In the genomic region with DNA sequence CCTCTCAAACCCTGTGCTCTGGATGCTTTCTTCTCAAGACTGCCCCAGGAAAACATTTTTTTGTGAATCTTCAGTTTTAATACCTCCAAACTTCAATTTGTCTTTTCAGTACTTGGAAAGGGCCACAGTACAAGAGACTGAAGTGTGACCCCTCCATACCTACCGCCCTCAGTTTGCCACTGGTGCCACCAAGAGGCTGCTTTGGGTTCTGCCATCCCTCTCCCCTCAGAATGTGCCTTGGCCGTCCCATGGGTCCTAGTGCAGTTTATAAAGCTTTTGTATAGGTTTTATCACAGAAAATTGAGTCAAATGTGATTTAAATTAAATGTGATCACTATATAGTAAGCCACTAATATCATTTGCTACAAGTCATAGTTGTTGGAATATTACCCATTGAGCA, we compare ENCODE assay signal across 8 cellular contexts.
DNase-seq lines count a peak whose midpoint lies in the region; ATAC-seq and TF ChIP-seq lines count a peak whose summit lies in the region.

No MANE protein-coding gene starts in this region.

- DNase-seq in activated naive CD4-positive, alpha-beta T cell treated with Interleukin-2 at 50 U/mL for 16 hours, result peak; percentile 37
- DNase-seq in activated naive CD4-positive, alpha-beta T cell (lab: John Stamatoyannopoulos, UW), result no peak
- DNase-seq in NCI-H2227 treated with DMSO at 0.1 percent for 48 hours (lab: John Stamatoyannopoulos, UW) (peak; percentile 15), glutamatergic neuron (peak; percentile 61), progenitor cell of endocrine pancreas (ENCODE audit: low spot score, unreplicated experiment) (no peak)
- DNase-seq in activated naive CD4-positive, alpha-beta T cell treated with anti-CD3 and anti-CD28 coated beads, Interleukin-2, amount 10 ng/mL, durations not matched to agents 7 days and 5 days, result peak; percentile 50

- CTCF ChIA-PET in activated naive CD4-positive, alpha-beta T cell treated with anti-CD3 and anti-CD28 coated beads, Interleukin-2, amount 10 ng/mL, durations not matched to agents 7 days and 5 days (lab: Charles Lee), result interaction anchor here (1.0 to 1.6 kb wide), 6 partner anchors 55 to 463 kb away, joined by 3 to 19 read pairs (median 3); a partner anchor contains a TSS

- TF ChIP-seq CTCF in glutamatergic neuron (IDR thresholded peaks at IDR 0.05; ENCODE audit: partially characterized antibody, unreplicated experiment) (peak; percentile 32), progenitor cell of endocrine pancreas (IDR thresholded peaks at IDR 0.05; ENCODE audit: unreplicated experiment) (peak; percentile 68)

- peaks cover 2% of the 10 kb centered on the region for H3K36me3 Mint-ChIP-seq in activated naive CD4-positive, alpha-beta T cell treated with anti-CD3 and anti-CD28 coated beads, Interleukin-2, amount 10 ng/mL, durations not matched to agents 7 days and 5 days
- H3K36me3 Mint-ChIP-seq in glutamatergic neuron (ENCODE audit: unreplicated experiment) (peaks cover 11% of the 10 kb centered on the region), progenitor cell of endocrine pancreas (ENCODE audit: insufficient read depth) (peaks cover 16% of the 10 kb centered on the region)

- no peaks in the 10 kb centered on the region for H3K9me3 Mint-ChIP-seq in activated naive CD4-positive, alpha-beta T cell treated with anti-CD3 and anti-CD28 coated beads, Interleukin-2, amount 10 ng/mL, durations not matched to agents 7 days and 5 days
- peaks cover 8% of the 10 kb centered on the region for H3K9me3 Mint-ChIP-seq in glutamatergic neuron (ENCODE audit: unreplicated experiment)
- no peaks in the 10 kb centered on the region for H3K9me3 Mint-ChIP-seq in progenitor cell of endocrine pancreas (ENCODE audit: low read depth)

- H3K27me3 Mint-ChIP-seq in activated naive CD4-positive, alpha-beta T cell treated with anti-CD3 and anti-CD28 coated beads, Interleukin-2, amount 10 ng/mL, durations not matched to agents 7 days and 5 days, result no peaks in the 10 kb centered on the region
- H3K27me3 Mint-ChIP-seq in glutamatergic neuron (ENCODE audit: unreplicated experiment) (peaks cover 5% of the 10 kb centered on the region), progenitor cell of endocrine pancreas (no peaks in the 10 kb centered on the region)

- no peak overlapping the region for H3K4me3 Mint-ChIP-seq in activated naive CD4-positive, alpha-beta T cell treated with anti-CD3 and anti-CD28 coated beads, Interleukin-2, amount 10 ng/mL, durations not matched to agents 7 days and 5 days
- H3K4me3 Mint-ChIP-seq in glutamatergic neuron (ENCODE audit: unreplicated experiment) (no peak overlapping the region), progenitor cell of endocrine pancreas (ENCODE audit: low read depth) (no peak overlapping the region)

- H3K4me1 Mint-ChIP-seq in activated naive CD4-positive, alpha-beta T cell treated with anti-CD3 and anti-CD28 coated beads, Interleukin-2, amount 10 ng/mL, durations not matched to agents 7 days and 5 days, result no peaks in the 10 kb centered on the region
- H3K4me1 Mint-ChIP-seq in glutamatergic neuron (ENCODE audit: low read depth, unreplicated experiment), result peaks cover 20% of the 10 kb centered on the region
- H3K4me1 Mint-ChIP-seq in progenitor cell of endocrine pancreas (ENCODE audit: low read depth), result peaks cover 14% of the 10 kb centered on the region

- ATAC-seq in HG03159 (IDR thresholded peaks at IDR 0.05; ENCODE audit: unreplicated experiment) (no peak), esophagus mucosa (no peak)

- H3K27ac Mint-ChIP-seq in activated naive CD4-positive, alpha-beta T cell treated with anti-CD3 and anti-CD28 coated beads, Interleukin-2, amount 10 ng/mL, durations not matched to agents 7 days and 5 days, result no peak overlapping the region
- H3K27ac Mint-ChIP-seq in glutamatergic neuron (ENCODE audit: unreplicated experiment), result peak overlapping the region; percentile 46
- H3K27ac Mint-ChIP-seq in progenitor cell of endocrine pancreas, result no peak overlapping the region

Comparison
In these comparisons a context has a peak if more than half of its experiments do, and no peak if none do; other contexts are left out.
1. DNase-seq: peak in activated naive CD4-positive, alpha-beta T cell treated with Interleukin-2 at 50 U/mL for 16 hours (single experiment), NCI-H2227 treated with DMSO at 0.1 percent for 48 hours (single experiment), activated naive CD4-positive, alpha-beta T cell treated with anti-CD3 and anti-CD28 coated beads, Interleukin-2, amount 10 ng/mL, durations not matched to agents 7 days and 5 days (single experiment) and glutamatergic neuron (single experiment); none in activated naive CD4-positive, alpha-beta T cell (0 of 4) and progenitor cell of endocrine pancreas (single experiment).